8 cellular contexts compared by ENCODE assay signal in the genomic region with DNA sequence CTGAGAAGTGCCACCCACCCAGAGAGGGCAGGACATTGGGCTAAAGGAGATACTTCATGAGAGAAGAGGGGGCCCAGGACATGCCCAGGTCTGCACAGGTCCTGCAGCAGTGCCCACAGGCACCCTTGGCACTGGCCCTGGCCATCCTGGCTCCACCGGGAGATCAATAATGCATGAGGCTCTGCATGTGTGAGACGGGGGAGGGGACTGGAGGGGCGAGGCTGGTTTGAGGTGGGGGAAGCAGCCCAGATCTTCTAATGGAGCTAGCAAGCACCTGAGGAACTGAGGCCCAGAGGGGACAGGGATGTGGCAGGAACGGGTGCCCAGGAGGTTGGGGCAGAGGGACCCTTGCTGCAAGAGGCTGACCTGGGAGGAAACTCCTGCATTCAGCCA. TPM values are rescaled to one million over a fixed set of nuclear protein-coding genes. Genes with fewer than 3 reads are reported as not detected.
A peak's percentile ranks its signal among the peaks of the same experiment; 100 is the strongest.
DNase-seq lines count a peak whose midpoint lies in the region; ATAC-seq and TF ChIP-seq lines count a peak whose summit lies in the region.

No MANE protein-coding gene starts in this region.

- DNase-seq in SK-N-SH (no peak), fibroblast of the aortic adventitia (ENCODE audit: low read depth) (no peak), sigmoid colon (no peak), OCI-M1 (lab: John Stamatoyannopoulos, UW) (no peak), DMS114 treated with DMSO at 0.1 percent for 48 hours (lab: John Stamatoyannopoulos, UW; ENCODE audit: unreplicated experiment) (no peak)

- CTCF ChIA-PET in SK-N-SH (lab: Yijun Ruan, JAX) = interaction anchor here (0.7 to 4.1 kb wide), 14 partner anchors 10 to 163 kb away, joined by 3 to 40 read pairs (median 4); a partner anchor contains a TSS

- H3K9me3 ChIP-seq in SK-N-SH (no peaks in the 10 kb centered on the region), sigmoid colon (no peaks in the 10 kb centered on the region)

- peak overlapping the region; percentile 67 for H3K9ac ChIP-seq in SK-N-SH

- H3K4me3 ChIP-seq in SK-N-SH (ENCODE audit: low read depth in 2 of 2, low read length in 1 of 2) (peak overlapping the region; percentile 90 to 93), fibroblast of the aortic adventitia (ENCODE audit: low read depth, low read length) (peak overlapping the region; percentile 91), sigmoid colon (peak overlapping the region; percentile 41 to 60 (median 50))

- peaks cover 12% of the 10 kb centered on the region; the same call in 1 of the 2 replicates for H3K79me2 ChIP-seq in SK-N-SH (ENCODE audit: insufficient read depth)

- no peak for TF ChIP-seq RAD21 in SK-N-SH (IDR thresholded peaks at IDR 0.05; ENCODE audit: low read length)

- WGBS in SK-N-SH (ENCODE audit: low lambda C conversion rate) = 4% methylated on average over 4 of the region's 4 CpGs
- WGBS in sigmoid colon, 2 donors = 3 to 9% methylated on average over 4 of the region's 4 CpGs

- H3K4me2 ChIP-seq in SK-N-SH = peak overlapping the region; percentile 99

- TF ChIP-seq EP300 in SK-N-SH (IDR thresholded peaks at IDR 0.05; ENCODE audit: borderline replicate concordance in 1 of 2, low read depth in 1 of 2, low read length in 1 of 2) (no peak), sigmoid colon (IDR thresholded peaks at IDR 0.05) (no peak)

- TF ChIP-seq CTCF in SK-N-SH (IDR thresholded peaks at IDR 0.05) (no peak), fibroblast of the aortic adventitia (IDR thresholded peaks at IDR 0.05; ENCODE audit: insufficient read depth, low read length) (no peak), sigmoid colon (IDR thresholded peaks at IDR 0.05) (no peak)

- H2AFZ ChIP-seq in SK-N-SH (ENCODE audit: low read depth) = peak overlapping the region; percentile 77

- H3K27ac ChIP-seq in SK-N-SH (ENCODE audit: low read depth in 2 of 2, low read length in 1 of 2) (peak overlapping the region; percentile 37 to 88), sigmoid colon (peak overlapping the region in 3 of 4 donors; percentile 36 to 46 (median 44))

- H3K27me3 ChIP-seq in SK-N-SH (ENCODE audit: insufficient read depth) (no peaks in the 10 kb centered on the region), sigmoid colon (no peaks in the 10 kb centered on the region)

- no peaks in the 10 kb centered on the region for H3K9me2 ChIP-seq in SK-N-SH

- no peaks in the 10 kb centered on the region for H4K20me1 ChIP-seq in SK-N-SH (ENCODE audit: insufficient read depth)

- peaks cover 11 to 26% of the 10 kb centered on the region in 2 experiments; a peak in 3 of 4 replicates for H3K4me1 ChIP-seq in SK-N-SH (ENCODE audit: control insufficient read depth in 1 of 2, insufficient read depth in 2 of 2, low read depth in 1 of 2, low read length in 1 of 2)
- H3K4me1 ChIP-seq in sigmoid colon = peaks cover 0 to 23% (median 20%) of the 10 kb centered on the region in 4 donors

- peaks cover 7% of the 10 kb centered on the region for H3F3A ChIP-seq in SK-N-SH (replicated peaks; ENCODE audit: insufficient read depth)

- H3K36me3 ChIP-seq in SK-N-SH (replicated peaks in 1 of 2; ENCODE audit: control insufficient read depth in 1 of 2, insufficient read depth in 2 of 2, low read length in 1 of 2) (peaks cover 24 to 45% of the 10 kb centered on the region in 2 experiments), sigmoid colon (peaks cover 6 to 62% (median 28%) of the 10 kb centered on the region in 4 donors)

- ATAC-seq in GM18502 (IDR thresholded peaks at IDR 0.05; ENCODE audit: poor library complexity, unreplicated experiment) (peak; percentile 12), HG02571 (IDR thresholded peaks at IDR 0.05; ENCODE audit: unreplicated experiment) (no peak), GM18867 (IDR thresholded peaks at IDR 0.05; ENCODE audit: unreplicated experiment) (no peak)

- no peak for TF ChIP-seq POLR2A in sigmoid colon (IDR thresholded peaks at IDR 0.05)

- POLR2A ChIA-PET in SK-N-SH (lab: Yijun Ruan, JAX) = interaction anchor here (0.9 to 2.4 kb wide), 4 partner anchors 10 to 171 kb away, joined by 3 to 28 read pairs (median 5); a partner anchor contains a TSS

- intact Hi-C loops in sigmoid colon (cut with DNase I) = no loop called here

TF ChIP-seq in SK-N-SH, 30 proteins besides CTCF, POLR2A, EP300 and RAD21 (continues in another document):
- TF ChIP-seq MXI1 (IDR thresholded peaks at IDR 0.05; ENCODE audit: low read depth, low read length) (no peak), GABPA (IDR thresholded peaks at IDR 0.05; ENCODE audit: low read depth) (no peak), TCF12 (IDR thresholded peaks at IDR 0.05) (no peak), FOXJ3 (CRISPR knock-in tag; IDR thresholded peaks at IDR 0.05) (no peak), TEAD4 (IDR thresholded peaks at IDR 0.05; ENCODE audit: borderline replicate concordance, insufficient read depth) (no peak)
- TF ChIP-seq, protein P1, sequence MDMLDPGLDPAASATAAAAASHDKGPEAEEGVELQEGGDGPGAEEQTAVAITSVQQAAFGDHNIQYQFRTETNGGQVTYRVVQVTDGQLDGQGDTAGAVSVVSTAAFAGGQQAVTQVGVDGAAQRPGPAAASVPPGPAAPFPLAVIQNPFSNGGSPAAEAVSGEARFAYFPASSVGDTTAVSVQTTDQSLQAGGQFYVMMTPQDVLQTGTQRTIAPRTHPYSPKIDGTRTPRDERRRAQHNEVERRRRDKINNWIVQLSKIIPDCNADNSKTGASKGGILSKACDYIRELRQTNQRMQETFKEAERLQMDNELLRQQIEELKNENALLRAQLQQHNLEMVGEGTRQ (IDR thresholded peaks at IDR 0.05; ENCODE audit: borderline replicate concordance, low read depth, low read length) = no peak
- TF ChIP-seq, protein P2, sequence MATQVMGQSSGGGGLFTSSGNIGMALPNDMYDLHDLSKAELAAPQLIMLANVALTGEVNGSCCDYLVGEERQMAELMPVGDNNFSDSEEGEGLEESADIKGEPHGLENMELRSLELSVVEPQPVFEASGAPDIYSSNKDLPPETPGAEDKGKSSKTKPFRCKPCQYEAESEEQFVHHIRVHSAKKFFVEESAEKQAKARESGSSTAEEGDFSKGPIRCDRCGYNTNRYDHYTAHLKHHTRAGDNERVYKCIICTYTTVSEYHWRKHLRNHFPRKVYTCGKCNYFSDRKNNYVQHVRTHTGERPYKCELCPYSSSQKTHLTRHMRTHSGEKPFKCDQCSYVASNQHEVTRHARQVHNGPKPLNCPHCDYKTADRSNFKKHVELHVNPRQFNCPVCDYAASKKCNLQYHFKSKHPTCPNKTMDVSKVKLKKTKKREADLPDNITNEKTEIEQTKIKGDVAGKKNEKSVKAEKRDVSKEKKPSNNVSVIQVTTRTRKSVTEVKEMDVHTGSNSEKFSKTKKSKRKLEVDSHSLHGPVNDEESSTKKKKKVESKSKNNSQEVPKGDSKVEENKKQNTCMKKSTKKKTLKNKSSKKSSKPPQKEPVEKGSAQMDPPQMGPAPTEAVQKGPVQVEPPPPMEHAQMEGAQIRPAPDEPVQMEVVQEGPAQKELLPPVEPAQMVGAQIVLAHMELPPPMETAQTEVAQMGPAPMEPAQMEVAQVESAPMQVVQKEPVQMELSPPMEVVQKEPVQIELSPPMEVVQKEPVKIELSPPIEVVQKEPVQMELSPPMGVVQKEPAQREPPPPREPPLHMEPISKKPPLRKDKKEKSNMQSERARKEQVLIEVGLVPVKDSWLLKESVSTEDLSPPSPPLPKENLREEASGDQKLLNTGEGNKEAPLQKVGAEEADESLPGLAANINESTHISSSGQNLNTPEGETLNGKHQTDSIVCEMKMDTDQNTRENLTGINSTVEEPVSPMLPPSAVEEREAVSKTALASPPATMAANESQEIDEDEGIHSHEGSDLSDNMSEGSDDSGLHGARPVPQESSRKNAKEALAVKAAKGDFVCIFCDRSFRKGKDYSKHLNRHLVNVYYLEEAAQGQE (IDR thresholded peaks at IDR 0.05; ENCODE audit: low read depth, low read length) = no peak
- TF ChIP-seq, protein P3, sequence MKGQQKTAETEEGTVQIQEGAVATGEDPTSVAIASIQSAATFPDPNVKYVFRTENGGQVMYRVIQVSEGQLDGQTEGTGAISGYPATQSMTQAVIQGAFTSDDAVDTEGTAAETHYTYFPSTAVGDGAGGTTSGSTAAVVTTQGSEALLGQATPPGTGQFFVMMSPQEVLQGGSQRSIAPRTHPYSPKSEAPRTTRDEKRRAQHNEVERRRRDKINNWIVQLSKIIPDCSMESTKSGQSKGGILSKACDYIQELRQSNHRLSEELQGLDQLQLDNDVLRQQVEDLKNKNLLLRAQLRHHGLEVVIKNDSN (IDR thresholded peaks at IDR 0.05; ENCODE audit: borderline replicate concordance, low read depth) = no peak

RNA-seq across cellular contexts. Expression of a gene that starts 0.6 kb away (rescaled TPM):
- 23.7 and 24.7 TPM in 2 replicates for polyA plus RNA-seq in SK-N-SH (2012; rRNA removed)
- 7.5 and 14.8 TPM in 2 replicates for polyA plus RNA-seq in SK-N-SH (2012; cell fraction: cytosol; rRNA removed)
- 164 and 209 TPM in 2 replicates for polyA plus RNA-seq in SK-N-SH (2012; cell fraction: nucleus; rRNA removed)
- 4.6 and 6.1 TPM in 2 replicates for total RNA-seq in fibroblast of the aortic adventitia (ENCODE audit: low replicate concordance)
- 1 to 10 TPM; 2.9 to 7.8 (median 4.1) TPM for total RNA-seq in sigmoid colon
- polyA plus RNA-seq in sigmoid colon = 10 to 100 TPM; 14.1 to 40.8 (median 16.2) TPM

RNA-seq across cellular contexts. Expression of a gene that starts 10.3 kb away (rescaled TPM):
- 133 and 136 TPM in 2 replicates for polyA plus RNA-seq in SK-N-SH (2012; rRNA removed)
- polyA plus RNA-seq in SK-N-SH (2012; cell fraction: cytosol; rRNA removed) = 87.3 and 111 TPM in 2 replicates
- 85.4 and 108 TPM in 2 replicates for polyA plus RNA-seq in SK-N-SH (2012; cell fraction: nucleus; rRNA removed)
- total RNA-seq in fibroblast of the aortic adventitia (ENCODE audit: low replicate concordance) = 5.8 and 28.0 TPM in 2 replicates
- 10 to 100 TPM; 54.8 to 58.8 (median 56.9) TPM for total RNA-seq in sigmoid colon
- 10 to 100 TPM; 38.8 to 49.4 (median 42.6) TPM for polyA plus RNA-seq in sigmoid colon

RNA-seq across cellular contexts. Expression of a gene that starts 10.4 kb away (rescaled TPM):
- polyA plus RNA-seq in SK-N-SH (2012; rRNA removed) (1.6 and 1.8 TPM in 2 replicates), sigmoid colon (under 1 TPM in 1 of 3 donors, not detected in 2; 0.48 TPM)
- 0.86 and 0.89 TPM in 2 replicates for polyA plus RNA-seq in SK-N-SH (2012; cell fraction: cytosol; rRNA removed)
- 4.2 and 4.8 TPM in 2 replicates for polyA plus RNA-seq in SK-N-SH (2012; cell fraction: nucleus; rRNA removed)
- total RNA-seq in fibroblast of the aortic adventitia (ENCODE audit: low replicate concordance) (0.16 TPM in 1 of 2 replicates, not detected in the other), sigmoid colon (under 1 TPM in 2 of 4 donors, not detected in 2; 0.28 to 0.36 TPM)

RNA-seq across cellular contexts. Expression of a gene that starts 20.0 kb away (rescaled TPM):
- 135 and 139 TPM in 2 replicates for polyA plus RNA-seq in SK-N-SH (2012; rRNA removed)
- polyA plus RNA-seq in SK-N-SH (2012; cell fraction: cytosol; rRNA removed) = 62.5 and 80.7 TPM in 2 replicates
- polyA plus RNA-seq in SK-N-SH (2012; cell fraction: nucleus; rRNA removed) = 636 and 666 TPM in 2 replicates
- 14.7 and 20.7 TPM in 2 replicates for total RNA-seq in fibroblast of the aortic adventitia (ENCODE audit: low replicate concordance)
- total RNA-seq in sigmoid colon = 10 to 100 TPM; 22.5 to 28.8 (median 23.4) TPM
- polyA plus RNA-seq in sigmoid colon = 10 to 100 TPM; 36.0 to 44.6 (median 42.6) TPM

RNA-seq across cellular contexts. Expression of a gene that starts 29.9 kb away (rescaled TPM):
- 0.03 TPM in 2 replicates for polyA plus RNA-seq in SK-N-SH (2012; rRNA removed)
- 0.03 and 0.05 TPM in 2 replicates for polyA plus RNA-seq in SK-N-SH (2012; cell fraction: cytosol; rRNA removed)
- polyA plus RNA-seq in SK-N-SH (2012; cell fraction: nucleus; rRNA removed) = 0.06 and 0.09 TPM in 2 replicates
- total RNA-seq in fibroblast of the aortic adventitia (ENCODE audit: low replicate concordance) = 0.09 TPM in 1 of 2 replicates, not detected in the other
- total RNA-seq in sigmoid colon = under 1 TPM in 1 of 4 donors, not detected in 3; 0.16 TPM
- 10 to 100 TPM in 1 of 3 donors, 1 to 10 TPM in 2; 1.2 to 18.8 (median 3.5) TPM for polyA plus RNA-seq in sigmoid colon
